Comparison of ENCODE assay signal across 1 cellular context in the genomic region with DNA sequence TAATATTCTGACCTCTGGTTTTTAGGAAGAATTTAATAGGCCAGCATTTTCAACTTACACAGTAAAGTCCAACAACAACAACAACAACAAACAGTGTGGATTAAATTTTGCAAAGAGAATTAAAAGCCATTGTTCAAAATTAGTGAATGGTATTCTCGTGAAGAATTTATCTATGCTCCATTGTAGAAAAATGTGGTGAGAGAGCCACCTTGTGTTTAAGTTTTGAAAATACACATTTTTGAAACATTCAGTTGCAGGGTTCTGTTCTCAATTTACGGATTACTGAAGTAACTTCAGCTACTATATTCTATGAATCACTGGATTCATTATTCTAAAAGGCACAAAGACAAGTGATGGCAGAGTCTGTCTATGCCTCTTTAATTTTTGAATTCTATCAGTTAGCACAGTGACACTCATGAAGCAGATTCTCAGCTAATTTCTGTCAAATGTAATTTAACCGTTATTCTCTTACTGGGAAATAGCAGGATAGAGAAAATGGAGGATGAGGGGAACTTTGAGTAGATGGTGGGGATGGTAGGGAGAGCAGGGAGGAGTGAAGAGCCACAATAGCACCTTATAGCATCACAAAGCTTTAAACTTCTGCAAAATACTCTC.
A peak's percentile ranks its signal among the peaks of the same experiment; 100 is the strongest.
TF ChIP-seq lines count a peak whose summit lies in the region.

No MANE protein-coding gene starts in this region.

TF ChIP-seq in HepG2, 621 proteins besides CTCF, POLR2A, EP300 and RAD21 (continued from another document):
- TF ChIP-seq, protein P1, sequence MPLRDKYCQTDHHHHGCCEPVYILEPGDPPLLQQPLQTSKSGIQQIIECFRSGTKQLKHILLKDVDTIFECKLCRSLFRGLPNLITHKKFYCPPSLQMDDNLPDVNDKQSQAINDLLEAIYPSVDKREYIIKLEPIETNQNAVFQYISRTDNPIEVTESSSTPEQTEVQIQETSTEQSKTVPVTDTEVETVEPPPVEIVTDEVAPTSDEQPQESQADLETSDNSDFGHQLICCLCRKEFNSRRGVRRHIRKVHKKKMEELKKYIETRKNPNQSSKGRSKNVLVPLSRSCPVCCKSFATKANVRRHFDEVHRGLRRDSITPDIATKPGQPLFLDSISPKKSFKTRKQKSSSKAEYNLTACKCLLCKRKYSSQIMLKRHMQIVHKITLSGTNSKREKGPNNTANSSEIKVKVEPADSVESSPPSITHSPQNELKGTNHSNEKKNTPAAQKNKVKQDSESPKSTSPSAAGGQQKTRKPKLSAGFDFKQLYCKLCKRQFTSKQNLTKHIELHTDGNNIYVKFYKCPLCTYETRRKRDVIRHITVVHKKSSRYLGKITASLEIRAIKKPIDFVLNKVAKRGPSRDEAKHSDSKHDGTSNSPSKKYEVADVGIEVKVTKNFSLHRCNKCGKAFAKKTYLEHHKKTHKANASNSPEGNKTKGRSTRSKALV (CRISPR knock-in tag; IDR thresholded peaks at IDR 0.05) = no peak
- TF ChIP-seq PRPF4 (IDR thresholded peaks at IDR 0.05; ENCODE audit: low read depth, low read length, poor library complexity, severe bottlenecking) (no peak), ONECUT2 (CRISPR knock-in tag; IDR thresholded peaks at IDR 0.05) (no peak), SMC3 (IDR thresholded peaks at IDR 0.05; ENCODE audit: low read length) (peak; percentile 62), SMYD3 (CRISPR knock-in tag; IDR thresholded peaks at IDR 0.05) (no peak)
TF ChIP-seq in HepG2: peak in this region for 3.
